Comparison of ENCODE assay signal across 8 cellular contexts in the genomic region with DNA sequence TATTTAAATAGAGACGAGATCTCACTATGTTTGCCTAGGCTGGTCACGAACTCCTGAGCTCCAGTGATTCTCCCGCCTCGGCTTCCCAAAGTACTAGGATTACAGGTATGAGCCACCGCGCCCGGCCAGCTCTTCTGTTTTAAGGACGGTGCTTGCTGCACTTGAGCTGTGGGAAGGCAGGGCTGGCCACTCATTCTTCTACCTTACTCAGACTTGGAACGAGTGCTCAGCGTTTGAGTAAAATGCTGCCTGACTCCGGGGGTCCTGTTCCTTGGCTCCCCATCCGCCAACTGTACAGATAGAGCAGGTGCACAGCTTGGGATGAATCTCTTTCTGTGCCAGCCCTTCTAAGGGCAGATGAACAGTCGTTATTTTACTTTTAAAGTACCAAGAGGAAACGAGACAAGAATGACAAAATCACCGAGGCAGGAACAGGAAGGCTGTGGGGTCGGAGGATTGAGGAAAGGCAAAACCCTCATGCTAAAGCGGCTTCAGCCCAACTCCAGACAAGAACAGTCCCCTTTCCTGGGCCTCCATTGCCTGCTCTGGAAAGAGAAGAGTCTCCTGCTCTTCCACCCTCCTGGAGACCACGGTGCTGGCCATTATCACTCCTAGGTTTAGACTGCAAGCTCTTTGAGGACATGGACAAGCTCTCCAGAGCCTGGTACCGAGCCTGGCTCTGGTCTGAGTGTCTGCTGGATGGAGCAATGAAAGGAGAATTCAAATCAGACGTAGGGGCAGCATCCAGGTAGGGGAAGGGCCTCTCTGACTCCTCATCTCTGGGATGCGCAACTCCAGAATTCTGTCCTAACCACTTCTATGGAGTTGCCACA. TPM values are rescaled to one million over a fixed set of nuclear protein-coding genes. Genes with fewer than 3 reads are reported as not detected.
DNase-seq lines count a peak whose midpoint lies in the region; ATAC-seq and TF ChIP-seq lines count a peak whose summit lies in the region.

No MANE protein-coding gene starts in this region.

- H3K4me3 Mint-ChIP-seq in activated B cell treated with CpG ODN at 0.5 μM for 24 hours: peak overlapping the region; percentile 87
- peak overlapping the region; percentile 88 to 89 for H3K4me3 Mint-ChIP-seq in stimulated activated naive B cell treated with anti-CD40 and anti-IgM and Interleukin-4, amounts not matched to agents 10 μg/mL and 1 μg/mL and 100 μg/mL, for 72 hours

- peak overlapping the region; percentile 68 for H3K4me3 ChIP-seq in fibroblast of the aortic adventitia (ENCODE audit: low read depth, low read length)

- H3K9me3 Mint-ChIP-seq in activated B cell treated with CpG ODN at 0.5 μM for 24 hours: no peaks in the 10 kb centered on the region
- H3K9me3 Mint-ChIP-seq in stimulated activated naive B cell treated with anti-CD40 and anti-IgM and Interleukin-4, amounts not matched to agents 10 μg/mL and 1 μg/mL and 100 μg/mL, for 72 hours: peaks cover 0 to 3% of the 10 kb centered on the region in 2 donors

- peak overlapping the region; percentile 89 for H3K27ac Mint-ChIP-seq in activated B cell treated with CpG ODN at 0.5 μM for 24 hours
- peak overlapping the region; percentile 93 for H3K27ac Mint-ChIP-seq in stimulated activated naive B cell treated with anti-CD40 and anti-IgM and Interleukin-4, amounts not matched to agents 10 μg/mL and 1 μg/mL and 100 μg/mL, for 72 hours

- DNase-seq in stimulated activated CD4-positive, alpha-beta T cell treated with anti-CD3 and anti-CD28 coated beads, Interleukin-15, amount 100 ng/mL, for 24 hours: peak; percentile 47
- DNase-seq in stimulated activated CD4-positive, alpha-beta T cell treated with anti-CD3 and anti-CD28 coated beads, Interleukin-4, amount 100 ng/mL, for 4 hours: no peak
- DNase-seq in activated B cell treated with CpG ODN at 0.5 μM for 24 hours: no peak
- no peak for DNase-seq in fibroblast of the aortic adventitia (ENCODE audit: low read depth)
- DNase-seq in stimulated activated naive B cell treated with anti-CD40 and anti-IgM and Interleukin-4, amounts not matched to agents 10 μg/mL and 1 μg/mL and 100 μg/mL, for 72 hours: no peak
- DNase-seq in activated CD4-positive, CD25-positive, alpha-beta regulatory T cell treated with anti-CD3 and anti-CD28 coated beads, Interleukin-2, amount 50 U/mL, for 72 hours: no peak

- TF ChIP-seq CTCF in activated B cell treated with CpG ODN at 0.5 μM for 24 hours (IDR thresholded peaks at IDR 0.05): no peak
- no peak for TF ChIP-seq CTCF in fibroblast of the aortic adventitia (IDR thresholded peaks at IDR 0.05; ENCODE audit: insufficient read depth, low read length)

- intact Hi-C loops in activated B cell treated with CpG ODN at 0.5 μM for 24 hours (cut with micrococcal nuclease): loop anchor here (1.0 to 5.0 kb wide), 4 partner anchors 35 to 560 kb away; a partner anchor contains a TSS

- H3K36me3 Mint-ChIP-seq in activated B cell treated with CpG ODN at 0.5 μM for 24 hours (ENCODE audit: low read depth): peaks cover 14% of the 10 kb centered on the region
- peaks cover 10 to 16% of the 10 kb centered on the region in 2 donors for H3K36me3 Mint-ChIP-seq in stimulated activated naive B cell treated with anti-CD40 and anti-IgM and Interleukin-4, amounts not matched to agents 10 μg/mL and 1 μg/mL and 100 μg/mL, for 72 hours

- POLR2A ChIA-PET in activated B cell treated with CpG ODN at 0.5 μM for 24 hours (lab: Charles Lee): interaction anchor here (0.5 to 3.6 kb wide), 8 partner anchors 22 to 1287 kb away, joined by 3 to 16 read pairs (median 4); a partner anchor contains a TSS

- ATAC-seq in activated B cell treated with CpG ODN at 0.5 μM for 24 hours (ENCODE audit: low read depth): no peak
- ATAC-seq in stimulated activated naive B cell treated with anti-CD40 and anti-IgM and Interleukin-4, amounts not matched to agents 10 μg/mL and 1 μg/mL and 100 μg/mL, for 72 hours (replicated peaks): no peak
- ATAC-seq in GM18519 (IDR thresholded peaks at IDR 0.05; ENCODE audit: low FRiP score, unreplicated experiment): no peak
- no peak for ATAC-seq in GM18511 (IDR thresholded peaks at IDR 0.05; ENCODE audit: unreplicated experiment)

- peaks cover 63% of the 10 kb centered on the region for H3K4me1 Mint-ChIP-seq in activated B cell treated with CpG ODN at 0.5 μM for 24 hours
- peaks cover 47 to 66% of the 10 kb centered on the region in 2 donors for H3K4me1 Mint-ChIP-seq in stimulated activated naive B cell treated with anti-CD40 and anti-IgM and Interleukin-4, amounts not matched to agents 10 μg/mL and 1 μg/mL and 100 μg/mL, for 72 hours

- no peaks in the 10 kb centered on the region for H3K27me3 Mint-ChIP-seq in activated B cell treated with CpG ODN at 0.5 μM for 24 hours
- no peaks in the 10 kb centered on the region for H3K27me3 Mint-ChIP-seq in stimulated activated naive B cell treated with anti-CD40 and anti-IgM and Interleukin-4, amounts not matched to agents 10 μg/mL and 1 μg/mL and 100 μg/mL, for 72 hours

- CTCF ChIA-PET in activated B cell treated with CpG ODN at 0.5 μM for 24 hours (lab: Charles Lee): interaction anchor here (1.2 kb wide), 2 partner anchors 9 to 75 kb away, joined by 3 to 7 read pairs; a partner anchor contains a TSS

RNA-seq across cellular contexts. Expression of a gene that starts 1.0 kb away (rescaled TPM):
- 122 and 146 TPM in 2 replicates for total RNA-seq in activated B cell treated with CpG ODN at 0.5 μM for 24 hours
- 69.1 and 93.2 TPM in 2 replicates for total RNA-seq in fibroblast of the aortic adventitia (ENCODE audit: low replicate concordance)

RNA-seq across cellular contexts. Expression of a gene that starts 37.1 kb away (rescaled TPM):
- total RNA-seq in activated B cell treated with CpG ODN at 0.5 μM for 24 hours (7.7 and 8.4 TPM in 2 replicates), fibroblast of the aortic adventitia (ENCODE audit: low replicate concordance) (2.5 and 11.0 TPM in 2 replicates)

RNA-seq across cellular contexts. Expression of a gene that starts 51.1 kb away (rescaled TPM):
- total RNA-seq in activated B cell treated with CpG ODN at 0.5 μM for 24 hours (90.6 and 103 TPM in 2 replicates), fibroblast of the aortic adventitia (ENCODE audit: low replicate concordance) (19.6 and 26.8 TPM in 2 replicates)

RNA-seq across cellular contexts. Expression of a gene that starts 56.1 kb away (rescaled TPM):
- total RNA-seq in activated B cell treated with CpG ODN at 0.5 μM for 24 hours: 39.3 and 45.2 TPM in 2 replicates
- 56.4 and 61.2 TPM in 2 replicates for total RNA-seq in fibroblast of the aortic adventitia (ENCODE audit: low replicate concordance)
